In the genomic region with DNA sequence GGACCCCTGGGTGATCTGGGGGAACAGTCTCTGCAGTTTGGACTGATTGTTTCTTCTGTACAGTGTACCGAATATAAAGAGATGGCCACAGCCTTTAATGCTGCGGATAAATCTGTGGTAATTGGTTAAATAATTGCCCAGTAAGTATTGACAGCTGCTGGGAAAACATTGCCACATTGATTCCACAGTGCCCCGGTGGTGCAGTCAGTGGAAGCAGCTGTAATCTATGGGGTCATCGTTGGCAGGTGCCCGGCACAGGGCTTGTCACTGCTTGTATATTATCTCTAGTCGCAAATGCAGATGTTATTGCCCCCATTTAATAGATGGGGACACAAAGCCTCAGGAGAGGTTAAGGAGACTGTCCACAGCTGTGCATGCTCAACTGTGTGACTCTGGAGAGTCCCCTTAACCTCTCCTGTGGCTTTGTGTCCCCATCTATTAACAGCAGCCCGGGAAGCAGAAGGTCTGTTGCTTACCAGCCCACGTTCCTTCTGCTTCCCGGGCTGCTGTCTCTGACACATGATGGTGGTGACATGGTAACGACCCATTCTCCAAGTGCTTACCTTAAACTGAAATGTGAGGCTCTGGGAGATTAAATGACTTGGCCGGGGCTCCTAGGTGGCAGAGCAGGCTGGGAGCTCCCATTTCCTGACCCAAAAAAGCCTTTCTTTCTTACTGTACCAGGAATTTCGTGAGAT, we compare ENCODE assay signal across 12 cellular contexts.
DNase-seq lines count a peak whose midpoint lies in the region; ATAC-seq and TF ChIP-seq lines count a peak whose summit lies in the region.
"Had no signal": no experiment of that assay in that cellular context is flagged by ENCODE, and none has a peak within 500 bp of the region (broad histone marks: within the 10 kb centered on the region; RNA-seq: fewer than 3 reads in every experiment).

No MANE protein-coding gene starts in this region.

- no peak overlapping the region for H3K4me3 Mint-ChIP-seq in T-helper 1 cell treated with Interleukin-12 subunit alpha and Interleukin-12 subunit beta and Interleukin-4 antibody, amounts not matched to agents 30 μg/mL and 1 μg/mL, for 36 hours
- H3K4me3 Mint-ChIP-seq in activated T-helper 2 cell treated with anti-CD3 and anti-CD28 coated beads, Interferon-gamma antibody, Interleukin-2, Interleukin-4, amounts not matched to agents 10 μg/mL and 5 μg/mL and 100 μg/mL, durations not matched to agents 14 hours and 24 hours and 36 hours (ENCODE audit: low read depth) = no peak overlapping the region
- H3K4me3 Mint-ChIP-seq in nephron progenitor cell = no peak overlapping the region

- TF ChIP-seq CTCF in nephron progenitor cell (IDR thresholded peaks at IDR 0.05) = no peak

- no peak for DNase-seq in T-helper 1 cell
- DNase-seq in KBM-7 = peak; percentile 15
- no peak for DNase-seq in activated T-helper 2 cell treated with anti-CD3 and anti-CD28 coated beads, Interferon-gamma antibody, Interleukin-2, Interleukin-4, amounts not matched to agents 10 μg/mL and 5 μg/mL and 100 μg/mL, durations not matched to agents 14 hours and 24 hours and 36 hours (ENCODE audit: low spot score)
- no peak for DNase-seq in nephron progenitor cell
- no peak for DNase-seq in amygdala (lab: John Stamatoyannopoulos, UW)
- DNase-seq in NCI-H128 (lab: John Stamatoyannopoulos, UW; ENCODE audit: unreplicated experiment) = no peak
- DNase-seq: ACHN; KG1; NCI-H510A; stimulated activated CD4-positive, alpha-beta T cell treated with anti-CD3 and anti-CD28 coated beads, Interleukin-12 subunit alpha, Interleukin-12 subunit beta, amount 100 ng/mL, for 4 hours had no signal

- in situ Hi-C loops in KBM-7 (cut with MboI; ENCODE audit: low pct_unique_long_range_greater_than_20kb, low sequenced_read_pairs) = no loop called here

- H3K27me3 Mint-ChIP-seq in T-helper 1 cell treated with Interleukin-12 subunit alpha and Interleukin-12 subunit beta and Interleukin-4 antibody, amounts not matched to agents 30 μg/mL and 1 μg/mL, for 36 hours (ENCODE audit: low read depth) = no peaks in the 10 kb centered on the region
- no peaks in the 10 kb centered on the region for H3K27me3 Mint-ChIP-seq in activated T-helper 2 cell treated with anti-CD3 and anti-CD28 coated beads, Interferon-gamma antibody, Interleukin-2, Interleukin-4, amounts not matched to agents 10 μg/mL and 5 μg/mL and 100 μg/mL, durations not matched to agents 14 hours and 24 hours and 36 hours (ENCODE audit: low read depth)
- H3K27me3 Mint-ChIP-seq in nephron progenitor cell (ENCODE audit: low read depth, poor library complexity) = no peaks in the 10 kb centered on the region

- ATAC-seq in HG03045 (IDR thresholded peaks at IDR 0.05; ENCODE audit: unreplicated experiment) = no peak

- peak overlapping the region; percentile 82 for H3K27ac Mint-ChIP-seq in T-helper 1 cell treated with Interleukin-12 subunit alpha and Interleukin-12 subunit beta and Interleukin-4 antibody, amounts not matched to agents 30 μg/mL and 1 μg/mL, for 36 hours
- peak overlapping the region; percentile 58 for H3K27ac Mint-ChIP-seq in activated T-helper 2 cell treated with anti-CD3 and anti-CD28 coated beads, Interferon-gamma antibody, Interleukin-2, Interleukin-4, amounts not matched to agents 10 μg/mL and 5 μg/mL and 100 μg/mL, durations not matched to agents 14 hours and 24 hours and 36 hours
- H3K27ac Mint-ChIP-seq in nephron progenitor cell = peak overlapping the region; percentile 77

- H3K9me3 Mint-ChIP-seq in T-helper 1 cell treated with Interleukin-12 subunit alpha and Interleukin-12 subunit beta and Interleukin-4 antibody, amounts not matched to agents 30 μg/mL and 1 μg/mL, for 36 hours = no peaks in the 10 kb centered on the region
- H3K9me3 Mint-ChIP-seq in activated T-helper 2 cell treated with anti-CD3 and anti-CD28 coated beads, Interferon-gamma antibody, Interleukin-2, Interleukin-4, amounts not matched to agents 10 μg/mL and 5 μg/mL and 100 μg/mL, durations not matched to agents 14 hours and 24 hours and 36 hours = no peaks in the 10 kb centered on the region
- H3K9me3 Mint-ChIP-seq in nephron progenitor cell = peaks cover 5% of the 10 kb centered on the region

- peaks cover 52% of the 10 kb centered on the region for H3K36me3 Mint-ChIP-seq in T-helper 1 cell treated with Interleukin-12 subunit alpha and Interleukin-12 subunit beta and Interleukin-4 antibody, amounts not matched to agents 30 μg/mL and 1 μg/mL, for 36 hours (ENCODE audit: low read depth)
- H3K36me3 Mint-ChIP-seq in activated T-helper 2 cell treated with anti-CD3 and anti-CD28 coated beads, Interferon-gamma antibody, Interleukin-2, Interleukin-4, amounts not matched to agents 10 μg/mL and 5 μg/mL and 100 μg/mL, durations not matched to agents 14 hours and 24 hours and 36 hours (ENCODE audit: low read depth) = peaks cover 60% of the 10 kb centered on the region
- peaks cover 46% of the 10 kb centered on the region for H3K36me3 Mint-ChIP-seq in nephron progenitor cell (ENCODE audit: low read depth)

- peaks cover 57% of the 10 kb centered on the region for H3K4me1 Mint-ChIP-seq in T-helper 1 cell treated with Interleukin-12 subunit alpha and Interleukin-12 subunit beta and Interleukin-4 antibody, amounts not matched to agents 30 μg/mL and 1 μg/mL, for 36 hours (ENCODE audit: low read depth)
- peaks cover 45% of the 10 kb centered on the region for H3K4me1 Mint-ChIP-seq in activated T-helper 2 cell treated with anti-CD3 and anti-CD28 coated beads, Interferon-gamma antibody, Interleukin-2, Interleukin-4, amounts not matched to agents 10 μg/mL and 5 μg/mL and 100 μg/mL, durations not matched to agents 14 hours and 24 hours and 36 hours (ENCODE audit: low read depth)
- H3K4me1 Mint-ChIP-seq in nephron progenitor cell = peaks cover 58% of the 10 kb centered on the region

- intact Hi-C loops in activated T-helper 2 cell treated with anti-CD3 and anti-CD28 coated beads, Interferon-gamma antibody, Interleukin-2, Interleukin-4, amounts not matched to agents 10 μg/mL and 5 μg/mL and 100 μg/mL, durations not matched to agents 14 hours and 24 hours and 36 hours (cut with micrococcal nuclease) = loop anchor here (5.0 kb wide), 1 partner anchor 66 kb away; no protein-coding TSS in a partner anchor
